ENCODE assay signal across 8 cellular contexts in genomic region chr19:15101479-15102082, GRCh38. TPM values are rescaled to one million over a fixed set of nuclear protein-coding genes. Genes with fewer than 3 reads are reported as not detected.
DNase-seq lines count a peak whose midpoint lies in the region; ATAC-seq and TF ChIP-seq lines count a peak whose summit lies in the region.

No MANE protein-coding gene starts in this region.

- CTCF ChIA-PET in BJ (lab: Yijun Ruan, JAX) (interaction anchor here (0.6 to 4.7 kb wide), 23 partner anchors 9 to 459 kb away, joined by 3 to 76 read pairs (median 4); partner anchors contain the start of gene OR1I1), HEK293 (lab: Yijun Ruan, JAX) (interaction anchor here (0.6 to 2.8 kb wide), 17 partner anchors 10 to 1447 kb away, joined by 3 to 20 read pairs (median 4); no protein-coding TSS in a partner anchor)

- H3K36me3 ChIP-seq in BJ (ENCODE audit: control insufficient read depth, insufficient read depth, low read length) (no peaks in the 10 kb centered on the region), HEK293 (ENCODE audit: control insufficient read depth in 2 of 2, insufficient read depth in 1 of 2, low read length in 2 of 2) (no peaks in the 10 kb centered on the region), colonic mucosa (no peaks in the 10 kb centered on the region), mucosa of descending colon (ENCODE audit: low read depth) (no peaks in the 10 kb centered on the region), uterus (no peaks in the 10 kb centered on the region)

- intact Hi-C loops in colonic mucosa (cut with DNase I) (no loop called here), mucosa of descending colon (cut with DNase I, micrococcal nuclease) (loop anchor here in 1 of 2 donors (2.0 kb wide), 1 partner anchor 49 kb away; no protein-coding TSS in a partner anchor), uterus (cut with DNase I; ENCODE audit: low total_unique reads) (no loop called here)

- peak; percentile 74 for ATAC-seq in mucosa of descending colon

- no peaks in the 10 kb centered on the region for H3K27me3 ChIP-seq in BJ (ENCODE audit: control insufficient read depth, insufficient read depth, low read length)
- H3K27me3 ChIP-seq in colonic mucosa: no peaks in the 10 kb centered on the region
- H3K27me3 ChIP-seq in uterus: no peaks in the 10 kb centered on the region

- DNase-seq in BJ (ENCODE audit: low read depth) (no peak), UCSD-AML1 (lab: John Stamatoyannopoulos, UW; ENCODE audit: unreplicated experiment) (peak; percentile 63), colonic mucosa (peak; percentile 52), mucosa of descending colon (peak in 1 of 3 donors; percentile 74), uterus (no peak), SW480 (ENCODE audit: low spot score) (no peak), caudate nucleus (lab: John Stamatoyannopoulos, UW) (no peak)

- H3K9ac ChIP-seq in colonic mucosa (ENCODE audit: low read depth in 2 of 2, low read length in 2 of 2): no peak overlapping the region

- no peak overlapping the region for H3K4me3 ChIP-seq in BJ (ENCODE audit: low read depth, low read length)
- no peak overlapping the region for H3K4me3 ChIP-seq in HEK293 (ENCODE audit: low read depth, low read length)
- no peak overlapping the region for H3K4me3 ChIP-seq in colonic mucosa
- no peak overlapping the region for H3K4me3 ChIP-seq in mucosa of descending colon
- H3K4me3 ChIP-seq in uterus: no peak overlapping the region

- H3K4me1 ChIP-seq in HEK293 (ENCODE audit: control insufficient read depth, insufficient read depth, low read length) (no peaks in the 10 kb centered on the region), colonic mucosa (no peaks in the 10 kb centered on the region), mucosa of descending colon (ENCODE audit: low read depth) (no peaks in the 10 kb centered on the region), uterus (no peaks in the 10 kb centered on the region)

- POLR2A ChIA-PET in BJ (lab: Charles Lee) (no interaction called here), HEK293 (lab: Yijun Ruan, JAX) (interaction anchor here (1.0 kb wide), 1 partner anchor 9 kb away, joined by 3 read pairs; no protein-coding TSS in a partner anchor)

- peak; percentile 78 for TF ChIP-seq CTCF in BJ (IDR thresholded peaks at IDR 0.05; ENCODE audit: insufficient read depth, low read depth, low read length)
- TF ChIP-seq CTCF in HEK293 (tag by site-specific recombination; IDR thresholded peaks at IDR 0.05): no peak
- TF ChIP-seq CTCF in colonic mucosa (IDR thresholded peaks at IDR 0.05): peak; percentile 64
- TF ChIP-seq CTCF in mucosa of descending colon (IDR thresholded peaks at IDR 0.05): peak; percentile 40
- TF ChIP-seq CTCF in uterus (IDR thresholded peaks at IDR 0.05): peak; percentile 12 to 43 (median 27)

- no peak for TF ChIP-seq POLR2A in uterus (IDR thresholded peaks at IDR 0.05)

- H3K9me3 ChIP-seq in HEK293 (ENCODE audit: control insufficient read depth, insufficient read depth, low read depth, low read length): no peaks in the 10 kb centered on the region; the same call in 1 of the 2 replicates
- H3K9me3 ChIP-seq in colonic mucosa: no peaks in the 10 kb centered on the region
- H3K9me3 ChIP-seq in mucosa of descending colon: peaks cover 12% of the 10 kb centered on the region
- peaks cover 0 to 5% of the 10 kb centered on the region in 2 donors for H3K9me3 ChIP-seq in uterus

- H3K27ac ChIP-seq in HEK293 (ENCODE audit: extremely low read depth, low read depth, low read length) (no peak overlapping the region), colonic mucosa (no peak overlapping the region), uterus (no peak overlapping the region), caudate nucleus (ENCODE audit: low read depth, low read length) (no peak overlapping the region)

TF ChIP-seq in HEK293, 187 proteins besides CTCF, POLR2A, EP300 and RAD21 (continues in another document):
- TF ChIP-seq RBAK (tag by site-specific recombination; IDR thresholded peaks at IDR 0.05) (no peak), GLI4 (tag by site-specific recombination; IDR thresholded peaks at IDR 0.05) (no peak), ZNF548 (tag by site-specific recombination; IDR thresholded peaks at IDR 0.05) (no peak), ZNF654 (tag by site-specific recombination; IDR thresholded peaks at IDR 0.05; ENCODE audit: low read depth) (peak; percentile 57), ZNF221 (tag by site-specific recombination; IDR thresholded peaks at IDR 0.05; ENCODE audit: borderline replicate concordance) (no peak), ZNF837 (tag by site-specific recombination; IDR thresholded peaks at IDR 0.05) (no peak), ZNF26 (tag by site-specific recombination; IDR thresholded peaks at IDR 0.05) (no peak), ZBTB11 (tag by site-specific recombination; conservative IDR thresholded peaks at IDR 0.05; ENCODE audit: low read depth) (no peak), ZNF426 (tag by site-specific recombination; IDR thresholded peaks at IDR 0.05) (no peak), ZNF311 (tag by site-specific recombination; IDR thresholded peaks at IDR 0.05; ENCODE audit: borderline replicate concordance) (no peak), ZNF19 (tag by site-specific recombination; IDR thresholded peaks at IDR 0.05; ENCODE audit: low read depth) (no peak), GFI1B (tag by site-specific recombination; IDR thresholded peaks at IDR 0.05) (no peak), ZBTB6 (tag by site-specific recombination; IDR thresholded peaks at IDR 0.05) (0 out of 2 replicates have a peak, but pooled peaks have one; percentile 21), EGR2 (tag by site-specific recombination; IDR thresholded peaks at IDR 0.05; ENCODE audit: low read depth) (no peak), ZFHX2 (tag by site-specific recombination; conservative IDR thresholded peaks at IDR 0.05) (no peak), ZNF501 (tag by site-specific recombination; IDR thresholded peaks at IDR 0.05) (no peak)

RNA-seq across cellular contexts. Expression of gene SYDE1, which starts 5.6 kb away (rescaled TPM):
- polyA plus RNA-seq in BJ (2011; rRNA removed): 45.4 and 73.5 TPM in 2 replicates
- 34.6 and 45.4 TPM in 2 replicates for polyA minus RNA-seq in BJ (2011; rRNA and poly(A)+ RNA removed)
- total RNA-seq in colonic mucosa: 1 to 10 TPM; 1.8 to 5.8 TPM
- total RNA-seq in mucosa of descending colon: 10 to 100 TPM in 1 of 3 donors, 1 to 10 TPM in 2; 3.8 to 32.5 (median 4.1) TPM
- 10 to 100 TPM; 15.4 to 60.9 (median 22.8) TPM for total RNA-seq in uterus

RNA-seq across cellular contexts. Expression of gene OR1I1, which starts 19.6 kb away (rescaled TPM):
- polyA plus RNA-seq in BJ (2011; rRNA removed): not detected in 2 replicates
- not detected in 2 replicates for polyA minus RNA-seq in BJ (2011; rRNA and poly(A)+ RNA removed)
- total RNA-seq in colonic mucosa: not detected
- total RNA-seq in mucosa of descending colon: not detected
- not detected for total RNA-seq in uterus

RNA-seq across cellular contexts. Expression of gene CASP14, which starts 52.3 kb away (rescaled TPM):
- not detected in 2 replicates for polyA plus RNA-seq in BJ (2011; rRNA removed)
- not detected in 2 replicates for polyA minus RNA-seq in BJ (2011; rRNA and poly(A)+ RNA removed)
- total RNA-seq in colonic mucosa (not detected), mucosa of descending colon (not detected), uterus (not detected)

Comparison
In these comparisons a context has a peak if more than half of its experiments do, and no peak if none do; other contexts are left out.
1. DNase-seq: peak in UCSD-AML1 (single experiment) and colonic mucosa (single experiment); none in BJ (single experiment), uterus (0 of 2), SW480 (single experiment) and caudate nucleus (0 of 61).